25 cellular contexts compared by ENCODE assay signal in genomic region chr6:81700414-81700813, GRCh38. TPM values are rescaled to one million over a fixed set of nuclear protein-coding genes. Genes with fewer than 3 reads are reported as not detected.
DNase-seq lines count a peak whose midpoint lies in the region; ATAC-seq, FAIRE-seq and TF ChIP-seq lines count a peak whose summit lies in the region.
"Had no signal": no experiment of that assay in that cellular context is flagged by ENCODE, and none has a peak within 500 bp of the region (broad histone marks: within the 10 kb centered on the region; RNA-seq: fewer than 3 reads in every experiment).

No MANE protein-coding gene starts in this region.

- WGBS in small intestine, 3 donors = 97 to 100% (median 98%) methylated on average over 1 of the region's 1 CpG

- H3K4me1 ChIP-seq in adipocyte (ENCODE audit: control insufficient read depth, insufficient read depth, low read length) = no peaks in the 10 kb centered on the region
- peaks cover 0 to 3% of the 10 kb centered on the region in 2 donors for H3K4me1 ChIP-seq in small intestine (ENCODE audit: control insufficient read depth in 2 of 2, insufficient read depth in 1 of 2, low read depth in 1 of 2, low read length in 1 of 2)
- H3K4me1 ChIP-seq: BE2C; BLaER1 treated with 17β-estradiol and CSF1 and Interleukin-3, amounts not matched to agents 10 nM and 100 nM had no signal

- H3K27ac ChIP-seq in small intestine (ENCODE audit: low read depth in 1 of 2, low read length in 1 of 2) = no peak overlapping the region
- H3K27ac ChIP-seq: A549; BLaER1 treated with 17β-estradiol and CSF1 and Interleukin-3, amounts not matched to agents 10 nM and 100 nM had no signal

- H3K9me3 ChIP-seq in adipocyte (ENCODE audit: control insufficient read depth, low read length) = no peaks in the 10 kb centered on the region
- H3K9me3 ChIP-seq in small intestine (ENCODE audit: control insufficient read depth, low read depth) = no peaks in the 10 kb centered on the region
- H3K9me3 ChIP-seq: A549; BE2C; BLaER1 treated with 17β-estradiol and CSF1 and Interleukin-3, amounts not matched to agents 10 nM and 100 nM; HAP-1 had no signal

- H3K27me3 ChIP-seq in adipocyte (replicated peaks; ENCODE audit: control insufficient read depth, insufficient read depth, low read length) = no peaks in the 10 kb centered on the region
- no peaks in the 10 kb centered on the region for H3K27me3 ChIP-seq in small intestine (ENCODE audit: control insufficient read depth in 2 of 2, insufficient read depth in 2 of 2, low read length in 2 of 2)
- H3K27me3 ChIP-seq: BE2C; BLaER1 treated with 17β-estradiol and CSF1 and Interleukin-3, amounts not matched to agents 10 nM and 100 nM had no signal

- H3K9ac ChIP-seq in adipocyte (ENCODE audit: low read length) = no peak overlapping the region
- H3K9ac ChIP-seq: BLaER1 treated with 17β-estradiol and CSF1 and Interleukin-3, amounts not matched to agents 10 nM and 100 nM had no signal

- peak; percentile 19 for FAIRE-seq in small intestine (lab: Jason Lieb, UNC)
- FAIRE-seq: A549, D721Med, GM12891, GM18507, H54 had no signal

- no peak for TF ChIP-seq CTCF in fibroblast of the aortic adventitia (IDR thresholded peaks at IDR 0.05; ENCODE audit: insufficient read depth, low read length)

- ATAC-seq in HG02981 (IDR thresholded peaks at IDR 0.05; ENCODE audit: unreplicated experiment) = no peak
- ATAC-seq: A549 had no signal

- H3K4me3 ChIP-seq in adipocyte (ENCODE audit: low read length) (no peak overlapping the region), fibroblast of the aortic adventitia (ENCODE audit: low read depth, low read length) (no peak overlapping the region), small intestine (ENCODE audit: low read depth in 1 of 2, low read length in 2 of 2) (no peak overlapping the region)
- H3K4me3 ChIP-seq: A549; BLaER1 treated with 17β-estradiol and CSF1 and Interleukin-3, amounts not matched to agents 10 nM and 100 nM; HAP-1 had no signal

- DNase-seq in EL (peak; percentile 9), adipocyte (ENCODE audit: low read depth) (peak; percentile 24), fibroblast of the aortic adventitia (ENCODE audit: low read depth) (peak; percentile 7), small intestine (no peak), NCI-H1105 treated with DMSO at 0.1 percent for 48 hours (lab: John Stamatoyannopoulos, UW) (no peak), globus pallidus (ENCODE audit: low spot score) (no peak)
- DNase-seq: 8988T; ACHN; AML-193; BE2C; CD4-positive, alpha-beta T cell; CD8-positive, alpha-beta memory T cell; DMS 273 treated with DMSO at 0.1 percent for 48 hours; DMS79; GF-D8; GOT3; HFFc6 had no signal

- H3K36me3 ChIP-seq in adipocyte (ENCODE audit: control insufficient read depth, insufficient read depth, low read length, severe bottlenecking) = no peaks in the 10 kb centered on the region
- no peaks in the 10 kb centered on the region for H3K36me3 ChIP-seq in small intestine (ENCODE audit: control insufficient read depth in 2 of 2, insufficient read depth in 2 of 2, low read length in 2 of 2)
- H3K36me3 ChIP-seq: BE2C; BLaER1 treated with 17β-estradiol and CSF1 and Interleukin-3, amounts not matched to agents 10 nM and 100 nM; HAP-1 had no signal

RNA-seq across cellular contexts. Expression of gene TENT5A, which starts 52.1 kb away (rescaled TPM):
- 40.0 and 56.5 TPM in 2 replicates for total RNA-seq in fibroblast of the aortic adventitia (ENCODE audit: low replicate concordance)
- 10 to 100 TPM in 2 of 3 donors, 1 to 10 TPM in 1; 6.0 to 20.6 (median 17.6) TPM for polyA plus RNA-seq in small intestine

Comparison
In these comparisons a context has a peak if more than half of its experiments do, and no peak if none do; other contexts are left out.
1. DNase-seq: peak in EL (single experiment), adipocyte (single experiment) and fibroblast of the aortic adventitia (single experiment); none in small intestine (single experiment), NCI-H1105 treated with DMSO at 0.1 percent for 48 hours (single experiment) and globus pallidus (single experiment).